ENCODE assay signal across 22 cellular contexts in genomic region chr5:159416438-159416837, GRCh38.
DNase-seq lines count a peak whose midpoint lies in the region; FAIRE-seq and TF ChIP-seq lines count a peak whose summit lies in the region.
"Had no signal": no experiment of that assay in that cellular context is flagged by ENCODE, and none has a peak within 500 bp of the region (broad histone marks: within the 10 kb centered on the region; RNA-seq: fewer than 3 reads in every experiment).

No MANE protein-coding gene starts in this region.

- no peak overlapping the region for H2AFZ ChIP-seq in mammary epithelial cell (ENCODE audit: low read depth, low read length)
- H2AFZ ChIP-seq: GM23338 had no signal

- H3K9ac ChIP-seq in mammary epithelial cell (ENCODE audit: insufficient read depth, low read length) = no peak overlapping the region
- H3K9ac ChIP-seq in endodermal cell (ENCODE audit: extremely low read depth, low read length, poor library complexity, severe bottlenecking) = peak overlapping the region; percentile 28
- H3K9ac ChIP-seq: BLaER1 had no signal

- peak; percentile 29 for DNase-seq in DMS53 (lab: John Stamatoyannopoulos, UW)
- DNase-seq in DMS53 treated with DMSO at 0.1 percent for 48 hours (lab: John Stamatoyannopoulos, UW; ENCODE audit: unreplicated experiment) = no peak
- DNase-seq in T47D (ENCODE audit: low read depth in 1 of 2, low spot score in 1 of 2) = peak; percentile 24 to 77
- DNase-seq in mammary epithelial cell = no peak
- DNase-seq in endodermal cell = no peak
- DNase-seq in urothelium cell line (ENCODE audit: low spot score) = no peak
- no peak for DNase-seq in ecto neural progenitor cell (ENCODE audit: low spot score)
- DNase-seq: Caco-2; CD4-positive, CD25-positive, alpha-beta regulatory T cell; CD8-positive, alpha-beta T cell; DMS153; DMS79 treated with DMSO at 0.1 percent for 48 hours; GF-D8; H9 had no signal

- H3K36me3 Mint-ChIP-seq in endodermal cell (ENCODE audit: low read depth) = no peaks in the 10 kb centered on the region
- H3K36me3 Mint-ChIP-seq: CD4-positive, CD25-positive, alpha-beta regulatory T cell; CD8-positive, alpha-beta T cell had no signal

- intact Hi-C loops in mammary epithelial cell (cut with micrococcal nuclease) = no loop called here

- no peak overlapping the region for H3K4me2 ChIP-seq in mammary epithelial cell (ENCODE audit: insufficient read depth, low read depth, low read length)
- H3K4me2 ChIP-seq: BLaER1, GM23338 had no signal

- CTCF ChIA-PET in mammary epithelial cell (lab: Charles Lee; ENCODE audit: low non-redundant PET) = no interaction called here

- H3K4me3 ChIP-seq in mammary epithelial cell (replicated peaks in 1 of 3; ENCODE audit: insufficient read depth in 1 of 3, low read depth in 2 of 3, low read length in 3 of 3) (no peak overlapping the region), endodermal cell (ENCODE audit: low read length) (peak overlapping the region; percentile 48)
- H3K4me3 ChIP-seq: BLaER1, GM23338 had no signal

- H3K4me1 Mint-ChIP-seq in endodermal cell = peaks cover 37% of the 10 kb centered on the region

- H3K9me3 ChIP-seq in mammary epithelial cell (replicated peaks; ENCODE audit: insufficient read depth, low read length) = no peaks in the 10 kb centered on the region
- H3K9me3 ChIP-seq in endodermal cell (ENCODE audit: control insufficient read depth, low read length) = no peaks in the 10 kb centered on the region
- H3K9me3 ChIP-seq: BLaER1, Caco-2 had no signal

- H4K20me1 ChIP-seq in mammary epithelial cell (ENCODE audit: insufficient read depth, low read length) = no peaks in the 10 kb centered on the region
- H4K20me1 ChIP-seq: BLaER1 had no signal

- TF ChIP-seq CTCF in mammary epithelial cell (conservative IDR thresholded peaks at IDR 0.05 in 1 of 2, IDR thresholded peaks at IDR 0.05 in 1 of 2; ENCODE audit: extremely low read depth in 1 of 2, insufficient read depth in 1 of 2, low read depth in 1 of 2, low read length in 2 of 2) (no peak), endodermal cell (conservative IDR thresholded peaks at IDR 0.05) (no peak)

- no peaks in the 10 kb centered on the region for H3K27me3 ChIP-seq in mammary epithelial cell (ENCODE audit: insufficient read depth, low read length)
- H3K27me3 ChIP-seq in endodermal cell (ENCODE audit: control insufficient read depth, insufficient read depth, low read length, poor library complexity, severe bottlenecking) = no peaks in the 10 kb centered on the region
- H3K27me3 ChIP-seq: BLaER1 had no signal

- FAIRE-seq in urothelium cell line (lab: Jason Lieb, UNC) = no peak
- FAIRE-seq: A204.1, GM12891, GM18507 had no signal

- dilution Hi-C loops in mammary epithelial cell (cut with HindIII; ENCODE audit: low sequenced_read_pairs) = no loop called here

- BruUV-seq in mammary epithelial cell (replicated peaks; lab: Mats Ljungman, UMichigan) = no TSS peak

- H3K27ac Mint-ChIP-seq in endodermal cell = no peak overlapping the region
- H3K27ac Mint-ChIP-seq: B cell; CD4-positive, CD25-positive, alpha-beta regulatory T cell; CD8-positive, alpha-beta T cell; GM23338; H9 had no signal

- H3K4me3 Mint-ChIP-seq in endodermal cell = no peak overlapping the region
- H3K4me3 Mint-ChIP-seq: B cell; CD4-positive, CD25-positive, alpha-beta regulatory T cell; CD8-positive, alpha-beta T cell; GM23338; H9 had no signal

- no peaks in the 10 kb centered on the region for H3K79me2 ChIP-seq in mammary epithelial cell (ENCODE audit: insufficient read depth, low read length)

- WGBS in mammary epithelial cell (ENCODE audit: low coverage, missing lambda C conversion rate) = 93% methylated on average over 6 of the region's 6 CpGs
- 49 to 75% methylated on average over 6 of the region's 6 CpGs for WGBS in endodermal cell (ENCODE audit: insufficient coverage in 1 of 2, insufficient read length in 1 of 2), 2 experiments

- in situ Hi-C loops in T47D (cut with HindIII; ENCODE audit: low pct_unique_long_range_greater_than_20kb, low sequenced_read_pairs) = no loop called here
- in situ Hi-C loops in mammary epithelial cell (cut with MboI; ENCODE audit: low sequenced_read_pairs in 2 of 2) = no loop called here

- no peaks in the 10 kb centered on the region for H3K9me3 Mint-ChIP-seq in endodermal cell
- H3K9me3 Mint-ChIP-seq: CD8-positive, alpha-beta T cell; GM23338; H9 had no signal

- H3K27me3 Mint-ChIP-seq in endodermal cell (ENCODE audit: insufficient read depth) = no peaks in the 10 kb centered on the region
- H3K27me3 Mint-ChIP-seq: B cell had no signal

- H3K4me1 ChIP-seq in mammary epithelial cell (ENCODE audit: insufficient read depth, low read length) (no peaks in the 10 kb centered on the region), endodermal cell (ENCODE audit: control insufficient read depth, insufficient read depth, low read length) (peaks cover 17% of the 10 kb centered on the region)
- H3K4me1 ChIP-seq: Caco-2 had no signal

- H3K36me3 ChIP-seq in mammary epithelial cell (ENCODE audit: insufficient read depth, low read length) (no peaks in the 10 kb centered on the region), endodermal cell (ENCODE audit: control insufficient read depth, insufficient read depth, low read length) (no peaks in the 10 kb centered on the region)
- H3K36me3 ChIP-seq: BLaER1 had no signal

- H3K27ac ChIP-seq in mammary epithelial cell (ENCODE audit: insufficient read depth, low read depth, low read length) (no peak overlapping the region), endodermal cell (ENCODE audit: low read depth, low read length) (no peak overlapping the region)
- H3K27ac ChIP-seq: 22Rv1, BLaER1, C4-2B had no signal

Comparison
In these comparisons a context has a peak if more than half of its experiments do, and no peak if none do; other contexts are left out.
1. DNase-seq: peak in DMS53 (single experiment) and T47D (2 of 2); none in DMS53 treated with DMSO at 0.1 percent for 48 hours (single experiment), mammary epithelial cell (single experiment), endodermal cell (single experiment), urothelium cell line (single experiment) and ecto neural progenitor cell (single experiment).